In the genomic region with DNA sequence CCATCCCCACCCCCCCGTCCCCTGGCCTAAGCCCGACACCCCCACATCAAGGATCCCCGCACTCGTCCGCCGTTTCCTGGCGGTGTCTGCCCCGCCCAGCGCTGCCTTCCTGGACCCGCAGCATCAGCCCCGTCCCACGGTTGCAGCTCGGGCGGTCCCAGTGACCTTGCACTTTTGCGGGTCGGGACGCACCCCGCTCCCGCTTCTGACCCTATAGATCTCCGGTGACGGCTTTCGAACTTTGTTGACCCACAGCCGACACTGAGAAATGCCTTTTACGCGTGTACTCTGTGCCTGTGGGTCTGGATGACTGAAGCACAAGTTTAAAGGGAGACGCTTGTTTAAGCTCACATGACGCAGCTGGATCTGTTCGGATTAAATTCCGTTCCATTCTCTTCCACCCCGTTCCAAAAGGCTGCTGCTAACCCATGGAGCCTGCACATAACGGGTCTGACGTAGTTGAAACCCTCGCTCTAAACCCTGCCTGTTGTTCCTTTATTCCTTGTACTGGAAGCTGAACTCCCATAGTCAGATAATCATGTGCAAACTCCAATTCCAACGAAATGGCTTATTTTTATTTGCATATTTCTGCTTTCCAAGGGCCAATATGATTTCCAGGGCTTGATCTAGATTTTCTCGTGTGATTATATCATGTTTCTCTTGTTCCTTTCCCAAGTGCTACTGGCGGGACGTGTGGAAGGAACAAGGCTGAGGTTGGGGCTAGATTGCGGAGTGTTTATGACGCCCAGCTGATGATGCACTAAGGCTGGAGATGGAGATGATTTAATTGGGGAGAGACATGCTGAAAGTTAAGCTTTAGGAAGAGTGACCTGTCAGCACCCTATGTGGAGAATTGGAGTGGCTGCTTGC, we compare ENCODE assay signal across 8 cellular contexts. TPM values are rescaled to one million over a fixed set of nuclear protein-coding genes. Genes with fewer than 3 reads are reported as not detected.
DNase-seq lines count a peak whose midpoint lies in the region; ATAC-seq and TF ChIP-seq lines count a peak whose summit lies in the region.

No MANE protein-coding gene starts in this region.

- H3K9ac ChIP-seq in liver (ENCODE audit: low read depth in 1 of 2, low read length in 2 of 2): peak overlapping the region; percentile 30 to 74

- H3K9me3 ChIP-seq in WERI-Rb-1 (ENCODE audit: severe bottlenecking) (no peaks in the 10 kb centered on the region), liver (ENCODE audit: control insufficient read depth in 4 of 4, low read length in 3 of 4) (no peaks in the 10 kb centered on the region)

- H3K36me3 ChIP-seq in WERI-Rb-1 (peaks cover 7% of the 10 kb centered on the region), liver (ENCODE audit: control insufficient read depth in 4 of 4, insufficient read depth in 3 of 4, low read depth in 1 of 4, low read length in 3 of 4) (peaks cover 0 to 5% (median 0%) of the 10 kb centered on the region in 4 donors)

- 8% methylated on average over 39 of the region's 39 CpGs for WGBS in liver

- H3K27ac ChIP-seq in WERI-Rb-1 (no peak overlapping the region), liver (ENCODE audit: low read depth in 1 of 2, low read length in 2 of 2) (peak overlapping the region; percentile 65 to 69)

- DNase-seq in A172 (ENCODE audit: low spot score) (peak; percentile 48), HK-2 (ENCODE audit: unreplicated experiment) (peak; percentile 31), WERI-Rb-1 (no peak), dedifferentiated amniotic fluid mesenchymal stem cell (ENCODE audit: extremely low spot score) (peak; percentile 74), HuH-7 (ENCODE audit: low spot score) (no peak)
- DNase-seq in stimulated activated CD8-positive, alpha-beta memory T cell treated with anti-CD3 and anti-CD28 coated beads, Interleukin-12 subunit alpha, Interleukin-12 subunit beta, amount 100 ng/mL, for 1 hour (ENCODE audit: low read depth): peak; percentile 8

- no peak for TF ChIP-seq RAD21 in liver (IDR thresholded peaks at IDR 0.05)

- TF ChIP-seq CTCF in WERI-Rb-1 (IDR thresholded peaks at IDR 0.05; ENCODE audit: low read depth, low read length) (no peak), liver (IDR thresholded peaks at IDR 0.05; ENCODE audit: low read depth, low read length, missing input control) (no peak)

- H3K4me3 ChIP-seq in WERI-Rb-1 (ENCODE audit: low read depth, low read length) (peak overlapping the region; percentile 87), liver (ENCODE audit: low read depth in 1 of 3, low read length in 3 of 3) (peak overlapping the region; percentile 76 to 90 (median 83))

- peak; percentile 7 for ATAC-seq in GM18868 (IDR thresholded peaks at IDR 0.05; ENCODE audit: unreplicated experiment)

- H3K27me3 ChIP-seq in WERI-Rb-1 (ENCODE audit: insufficient read depth, low read depth, severe bottlenecking) (no peaks in the 10 kb centered on the region), liver (ENCODE audit: control insufficient read depth in 4 of 4, insufficient read depth in 4 of 4, low read length in 3 of 4) (no peaks in the 10 kb centered on the region)

- H3K4me1 ChIP-seq in liver (ENCODE audit: control insufficient read depth in 4 of 4, insufficient read depth in 4 of 4, low read length in 3 of 4): peaks cover 0 to 18% (median 13%) of the 10 kb centered on the region in 4 donors

TF ChIP-seq in liver, 16 proteins besides CTCF, POLR2A, EP300 and RAD21:
- TF ChIP-seq FOXA2 (IDR thresholded peaks at IDR 0.05) (no peak), YY1 (IDR thresholded peaks at IDR 0.05) (peak; percentile 24), EGR1 (IDR thresholded peaks at IDR 0.05; ENCODE audit: low read depth in 2 of 2) (no peak), GABPA (IDR thresholded peaks at IDR 0.05 in 1 of 2, conservative IDR thresholded peaks at IDR 0.05 in 1 of 2) (no peak), TAF1 (conservative IDR thresholded peaks at IDR 0.05) (no peak), NR2F2 (IDR thresholded peaks at IDR 0.05) (peak; percentile 33), HNF4A (conservative IDR thresholded peaks at IDR 0.05) (no peak), FOXA1 (IDR thresholded peaks at IDR 0.05) (no peak)
- TF ChIP-seq, protein P1, sequence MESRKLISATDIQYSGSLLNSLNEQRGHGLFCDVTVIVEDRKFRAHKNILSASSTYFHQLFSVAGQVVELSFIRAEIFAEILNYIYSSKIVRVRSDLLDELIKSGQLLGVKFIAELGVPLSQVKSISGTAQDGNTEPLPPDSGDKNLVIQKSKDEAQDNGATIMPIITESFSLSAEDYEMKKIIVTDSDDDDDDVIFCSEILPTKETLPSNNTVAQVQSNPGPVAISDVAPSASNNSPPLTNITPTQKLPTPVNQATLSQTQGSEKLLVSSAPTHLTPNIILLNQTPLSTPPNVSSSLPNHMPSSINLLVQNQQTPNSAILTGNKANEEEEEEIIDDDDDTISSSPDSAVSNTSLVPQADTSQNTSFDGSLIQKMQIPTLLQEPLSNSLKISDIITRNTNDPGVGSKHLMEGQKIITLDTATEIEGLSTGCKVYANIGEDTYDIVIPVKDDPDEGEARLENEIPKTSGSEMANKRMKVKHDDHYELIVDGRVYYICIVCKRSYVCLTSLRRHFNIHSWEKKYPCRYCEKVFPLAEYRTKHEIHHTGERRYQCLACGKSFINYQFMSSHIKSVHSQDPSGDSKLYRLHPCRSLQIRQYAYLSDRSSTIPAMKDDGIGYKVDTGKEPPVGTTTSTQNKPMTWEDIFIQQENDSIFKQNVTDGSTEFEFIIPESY (IDR thresholded peaks at IDR 0.05): no peak
- TF ChIP-seq, protein P2, sequence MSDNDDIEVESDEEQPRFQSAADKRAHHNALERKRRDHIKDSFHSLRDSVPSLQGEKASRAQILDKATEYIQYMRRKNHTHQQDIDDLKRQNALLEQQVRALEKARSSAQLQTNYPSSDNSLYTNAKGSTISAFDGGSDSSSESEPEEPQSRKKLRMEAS (IDR thresholded peaks at IDR 0.05): no peak

RNA-seq across cellular contexts. Expression of a gene that starts 0.8 kb away (rescaled TPM):
- total RNA-seq in A172 (2014; rRNA removed; shearing (Covaris generic)): 41.3 and 41.6 TPM in 2 replicates
- total RNA-seq in liver: 10 to 100 TPM in 1 of 2 donors, 1 to 10 TPM in 1; 6.2 to 12.2 TPM
- 1 to 10 TPM; 3.9 to 9.5 TPM for polyA plus RNA-seq in liver

RNA-seq across cellular contexts. Expression of a gene that starts 29.6 kb away (rescaled TPM):
- total RNA-seq in A172 (2014; rRNA removed; shearing (Covaris generic)): 66.3 and 88.4 TPM in 2 replicates
- 10 to 100 TPM in 1 of 2 donors, 1 to 10 TPM in 1; 7.1 to 21.0 TPM for total RNA-seq in liver
- 10 to 100 TPM in 1 of 2 donors, 1 to 10 TPM in 1; 4.9 to 10.2 TPM for polyA plus RNA-seq in liver

RNA-seq across cellular contexts. Expression of a gene that starts 51.5 kb away (rescaled TPM):
- 1.7 and 3.5 TPM in 2 replicates for total RNA-seq in A172 (2014; rRNA removed; shearing (Covaris generic))
- not detected for total RNA-seq in liver
- polyA plus RNA-seq in liver: not detected

RNA-seq across cellular contexts. Expression of a gene that starts 54.6 kb away (rescaled TPM):
- total RNA-seq in A172 (2014; rRNA removed; shearing (Covaris generic)): not detected in 2 replicates
- total RNA-seq in liver: 1 to 10 TPM in 1 of 2 donors, not detected in 1; 1.1 TPM
- polyA plus RNA-seq in liver: under 1 TPM; 0.23 to 0.32 TPM

RNA-seq across cellular contexts. Expression of a gene that starts 56.6 kb away (rescaled TPM):
- total RNA-seq in A172 (2014; rRNA removed; shearing (Covaris generic)): 39.2 and 47.4 TPM in 2 replicates
- 1 to 10 TPM in 1 of 2 donors, under 1 TPM in 1; 0.92 to 9.9 TPM for total RNA-seq in liver
- polyA plus RNA-seq in liver: 1 to 10 TPM in 1 of 2 donors, under 1 TPM in 1; 0.63 to 3.0 TPM

Comparison
In these comparisons a context has a peak if more than half of its experiments do, and no peak if none do; other contexts are left out.
1. DNase-seq: peak in A172 (single experiment), HK-2 (single experiment), dedifferentiated amniotic fluid mesenchymal stem cell (single experiment) and stimulated activated CD8-positive, alpha-beta memory T cell treated with anti-CD3 and anti-CD28 coated beads, Interleukin-12 subunit alpha, Interleukin-12 subunit beta, amount 100 ng/mL, for 1 hour (single experiment); none in WERI-Rb-1 (single experiment) and HuH-7 (single experiment).